Comparison of ENCODE assay signal across 7 cellular contexts in the genomic region with DNA sequence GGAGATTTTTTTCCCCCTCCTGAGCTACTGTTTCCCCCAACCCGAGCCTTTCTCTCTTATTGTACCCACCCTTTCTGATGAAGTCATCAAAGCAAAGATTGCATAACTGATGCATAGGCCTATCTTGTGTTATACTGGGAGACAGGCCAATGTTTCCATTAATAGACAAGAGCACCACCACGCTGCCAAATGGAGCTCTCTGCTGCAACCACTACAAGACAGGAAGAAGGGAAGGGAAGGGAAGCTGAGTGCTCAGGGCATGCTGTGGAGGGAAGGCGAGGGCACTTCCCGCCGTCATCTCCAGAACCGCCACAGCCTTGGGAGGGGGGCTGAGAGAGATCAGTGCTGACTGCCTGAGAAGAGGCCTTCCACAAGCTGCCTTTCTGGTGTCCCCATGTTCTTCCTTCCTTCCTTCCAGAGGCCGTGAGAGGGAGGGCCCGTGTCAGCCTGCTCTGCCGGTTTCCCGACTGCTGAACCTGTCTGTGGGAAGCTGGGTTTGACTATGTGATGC.
DNase-seq lines count a peak whose midpoint lies in the region; ATAC-seq and TF ChIP-seq lines count a peak whose summit lies in the region.

No MANE protein-coding gene starts in this region.

- no peaks in the 10 kb centered on the region; the same call in 1 of the 2 replicates for H3K9me1 ChIP-seq in IMR-90 (ENCODE audit: insufficient read depth, low read length)

- H2BK120ac ChIP-seq in IMR-90 (ENCODE audit: low read depth, low read length), result peak overlapping the region; percentile 84

- no CpG with 5 or more reads among the region's 10 CpGs for WGBS in IMR-90 (ENCODE audit: extremely low coverage in 2 of 2, insufficient read length in 1 of 2), 2 experiments

- H2BK20ac ChIP-seq in IMR-90 (ENCODE audit: low read depth, low read length), result peak overlapping the region; percentile 60; the same call in 1 of the 2 replicates

- H3K9ac ChIP-seq in IMR-90 (ENCODE audit: low read depth, low read length), result peak overlapping the region; percentile 10; the same call in 1 of the 2 replicates
- no peak overlapping the region for H3K9ac ChIP-seq in MM.1S (ENCODE audit: low read length)

- peak overlapping the region; percentile 74; the same call in 1 of the 2 replicates for H3K23ac ChIP-seq in IMR-90 (ENCODE audit: low read depth, low read length)

- no peaks in the 10 kb centered on the region for H4K20me1 ChIP-seq in IMR-90 (ENCODE audit: insufficient read depth, low read length)
- no peaks in the 10 kb centered on the region for H4K20me1 ChIP-seq in MM.1S (ENCODE audit: insufficient read depth, low read length)

- peak overlapping the region; percentile 55 for H2AK9ac ChIP-seq in IMR-90 (replicated peaks; ENCODE audit: low read depth, low read length, poor library complexity)

- no peaks in the 10 kb centered on the region for H3K9me3 Mint-ChIP-seq in osteocyte (ENCODE audit: unreplicated experiment)

- H3K27ac ChIP-seq in IMR-90 (ENCODE audit: insufficient read depth, low read length) (peak overlapping the region; percentile 45), SJCRH30 (peak overlapping the region; percentile 11; the same call in 1 of the 2 replicates), MM.1S (ENCODE audit: low read length) (no peak overlapping the region)

- H3K9me2 ChIP-seq in MM.1S (replicated peaks; ENCODE audit: insufficient read depth, low read length), result no peaks in the 10 kb centered on the region

- H3K79me1 ChIP-seq in IMR-90 (ENCODE audit: low read depth in 1 of 2, low read length in 2 of 2), result no peaks in the 10 kb centered on the region; a peak in 1 of 4 replicates

- H3K36me3 Mint-ChIP-seq in osteocyte (ENCODE audit: unreplicated experiment), result no peaks in the 10 kb centered on the region

- H3K18ac ChIP-seq in IMR-90 (ENCODE audit: low read depth, low read length), result peak overlapping the region; percentile 69

- peak overlapping the region; percentile 60; the same call in 1 of the 2 replicates for H4K5ac ChIP-seq in IMR-90 (ENCODE audit: low read depth, low read length)

- dilution Hi-C loops in IMR-90 (cut with HindIII; ENCODE audit: low sequenced_read_pairs, unreplicated experiment), result no loop called here

- peak overlapping the region; percentile 64 to 86 for H4K8ac ChIP-seq in IMR-90 (ENCODE audit: low read depth in 2 of 2, low read length in 2 of 2)

- intact Hi-C loops in IMR-90 (cut with micrococcal nuclease), result no loop called here

- peak overlapping the region; percentile 89 for H3K14ac ChIP-seq in IMR-90 (replicated peaks; ENCODE audit: low read depth, low read length)

- H3K4ac ChIP-seq in IMR-90 (ENCODE audit: low read depth, low read length), result peak overlapping the region; percentile 83

- no peak for TF ChIP-seq POLR2A in IMR-90 (IDR thresholded peaks at IDR 0.05; ENCODE audit: low read depth, low read length)

- peaks cover 4% of the 10 kb centered on the region for H3K4me1 Mint-ChIP-seq in osteocyte (ENCODE audit: unreplicated experiment)

- no peak overlapping the region for H3K27ac Mint-ChIP-seq in osteocyte (ENCODE audit: unreplicated experiment)

- no peak overlapping the region for H3K4me3 Mint-ChIP-seq in osteocyte (ENCODE audit: unreplicated experiment)

- TF ChIP-seq RAD21 in IMR-90 (IDR thresholded peaks at IDR 0.05; ENCODE audit: low read length), result peak; percentile 45

- peak overlapping the region; percentile 24 for H2AK5ac ChIP-seq in IMR-90 (ENCODE audit: low read depth, low read length)

- H3F3A ChIP-seq in MM.1S (ENCODE audit: insufficient read depth, low read length), result no peaks in the 10 kb centered on the region

- H3K27me3 Mint-ChIP-seq in osteocyte (ENCODE audit: unreplicated experiment), result no peaks in the 10 kb centered on the region

- ATAC-seq in IMR-90 (ENCODE audit: low read depth) (peak; percentile 94), GM21825 (IDR thresholded peaks at IDR 0.05; ENCODE audit: unreplicated experiment) (no peak)
- ATAC-seq in activated CD4-positive, CD25-positive, alpha-beta regulatory T cell treated with anti-CD3 and anti-CD28 coated beads, Interleukin-2, amount 50 U/mL, for 24 hours, result no peak

- H3K79me2 ChIP-seq in MM.1S (ENCODE audit: low read length), result no peaks in the 10 kb centered on the region

- DNase-seq in IMR-90, result peak; percentile 97
- DNase-seq in SJCRH30, result peak; percentile 49 to 72
- peak; percentile 96 for DNase-seq in fibroblast of the aortic adventitia (ENCODE audit: low read depth)
- DNase-seq in osteocyte (ENCODE audit: extremely low spot score, unreplicated experiment), result peak; percentile 67
- no peak for DNase-seq in MM.1S

- peak overlapping the region; percentile 53 for H2BK5ac ChIP-seq in IMR-90 (ENCODE audit: low read depth, low read length, poor library complexity, severe bottlenecking)

- CTCF ChIA-PET in IMR-90 (lab: Yijun Ruan, JAX), result interaction anchor here (0.6 to 1.7 kb wide), 7 partner anchors 9 to 406 kb away, joined by 3 to 6 read pairs (median 4); no protein-coding TSS in a partner anchor

- H2AFZ ChIP-seq in IMR-90 (replicated peaks; ENCODE audit: low read length, poor library complexity) (peak overlapping the region; percentile 90), MM.1S (ENCODE audit: low read length) (no peak overlapping the region)

- H3K56ac ChIP-seq in IMR-90 (ENCODE audit: extremely low read depth, insufficient read depth, low read length), result no peak overlapping the region

- TF ChIP-seq CTCF in IMR-90 (conservative IDR thresholded peaks at IDR 0.05; ENCODE audit: low read depth, low read length), result peak; percentile 43
- TF ChIP-seq CTCF in fibroblast of the aortic adventitia (IDR thresholded peaks at IDR 0.05; ENCODE audit: insufficient read depth, low read length), result peak; percentile 51
- TF ChIP-seq CTCF in osteocyte (IDR thresholded peaks at IDR 0.05), result no peak
- no peak for TF ChIP-seq CTCF in MM.1S (IDR thresholded peaks at IDR 0.05; ENCODE audit: low read length)

- H2BK15ac ChIP-seq in IMR-90 (ENCODE audit: low read depth, low read length), result peak overlapping the region; percentile 54; the same call in 1 of the 3 replicates

- in situ Hi-C loops in IMR-90 (cut with MboI; ENCODE audit: low sequenced_read_pairs), result loop anchor here (5.0 kb wide), 1 partner anchor 267 kb away; no protein-coding TSS in a partner anchor

- peak overlapping the region; percentile 61 for H4K91ac ChIP-seq in IMR-90 (ENCODE audit: insufficient read depth, low read depth, low read length)

- H3K4me2 ChIP-seq in IMR-90 (ENCODE audit: low read depth, low read length), result peak overlapping the region; percentile 42; the same call in 1 of the 2 replicates
- H3K4me2 ChIP-seq in MM.1S (ENCODE audit: low read depth, low read length), result no peak overlapping the region

- BruUV-seq in IMR-90 (replicated peaks; lab: Mats Ljungman, UMichigan), result no TSS peak

- H3K4me1 ChIP-seq in IMR-90 (ENCODE audit: control insufficient read depth, insufficient read depth, low read length) (peaks cover 8% of the 10 kb centered on the region), SJCRH30 (peaks cover 13% of the 10 kb centered on the region), MM.1S (ENCODE audit: low read length) (no peaks in the 10 kb centered on the region)

- H3K36me3 ChIP-seq in IMR-90 (ENCODE audit: control insufficient read depth, insufficient read depth, low read length) (no peaks in the 10 kb centered on the region), SJCRH30 (no peaks in the 10 kb centered on the region), MM.1S (replicated peaks; ENCODE audit: insufficient read depth, low read length) (no peaks in the 10 kb centered on the region)

- H3K9me3 ChIP-seq in IMR-90 (ENCODE audit: control insufficient read depth, insufficient read depth, low read length) (no peaks in the 10 kb centered on the region), SJCRH30 (replicated peaks) (no peaks in the 10 kb centered on the region), MM.1S (replicated peaks; ENCODE audit: insufficient read depth, low read length) (no peaks in the 10 kb centered on the region)

- no peaks in the 10 kb centered on the region for H3K27me3 ChIP-seq in IMR-90 (ENCODE audit: control insufficient read depth, insufficient read depth, low read length)
- H3K27me3 ChIP-seq in SJCRH30, result no peaks in the 10 kb centered on the region
- H3K27me3 ChIP-seq in MM.1S (replicated peaks; ENCODE audit: insufficient read depth, low read length), result no peaks in the 10 kb centered on the region

- H3K4me3 ChIP-seq in IMR-90 (ENCODE audit: insufficient read depth, low read depth, low read length) (no peak overlapping the region), SJCRH30 (no peak overlapping the region; the same call in 1 of the 2 replicates), fibroblast of the aortic adventitia (ENCODE audit: low read depth, low read length) (no peak overlapping the region), MM.1S (ENCODE audit: low read length) (no peak overlapping the region)

- POLR2A ChIA-PET in IMR-90 (lab: Charles Lee; ENCODE audit: unreplicated experiment), result no interaction called here

TF ChIP-seq in IMR-90, 13 proteins besides CTCF, POLR2A, EP300 and RAD21 (continues in another document):
- TF ChIP-seq BHLHE40 (IDR thresholded peaks at IDR 0.05; ENCODE audit: low read depth, low read length) (no peak), MAFK (IDR thresholded peaks at IDR 0.05; ENCODE audit: low read depth, low read length) (peak; percentile 27; the same call in 1 of the 2 replicates), MXI1 (IDR thresholded peaks at IDR 0.05; ENCODE audit: borderline replicate concordance, low read depth, low read length) (no peak), CEBPB (IDR thresholded peaks at IDR 0.05; ENCODE audit: low read depth, low read length) (peak; percentile 99), SMC3 (IDR thresholded peaks at IDR 0.05; ENCODE audit: low read depth, low read length) (peak; percentile 45), CHD1 (IDR thresholded peaks at IDR 0.05; ENCODE audit: low read depth, low read length) (no peak), NFE2L2 (IDR thresholded peaks at IDR 0.05; ENCODE audit: low read depth, low read length) (no peak), RCOR1 (IDR thresholded peaks at IDR 0.05; ENCODE audit: insufficient replicate concordance, low read length) (no peak)
- TF ChIP-seq, protein P1, sequence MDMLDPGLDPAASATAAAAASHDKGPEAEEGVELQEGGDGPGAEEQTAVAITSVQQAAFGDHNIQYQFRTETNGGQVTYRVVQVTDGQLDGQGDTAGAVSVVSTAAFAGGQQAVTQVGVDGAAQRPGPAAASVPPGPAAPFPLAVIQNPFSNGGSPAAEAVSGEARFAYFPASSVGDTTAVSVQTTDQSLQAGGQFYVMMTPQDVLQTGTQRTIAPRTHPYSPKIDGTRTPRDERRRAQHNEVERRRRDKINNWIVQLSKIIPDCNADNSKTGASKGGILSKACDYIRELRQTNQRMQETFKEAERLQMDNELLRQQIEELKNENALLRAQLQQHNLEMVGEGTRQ (IDR thresholded peaks at IDR 0.05; ENCODE audit: low read depth, low read length), result no peak

Comparison
In these comparisons a context has a peak if more than half of its experiments do, and no peak if none do; other contexts are left out.
1. CTCF ChIP-seq: peak in IMR-90 (single experiment) and fibroblast of the aortic adventitia (single experiment); none in osteocyte (single experiment) and MM.1S (single experiment).